ENCODE assay signal across 13 cellular contexts in the genomic region with DNA sequence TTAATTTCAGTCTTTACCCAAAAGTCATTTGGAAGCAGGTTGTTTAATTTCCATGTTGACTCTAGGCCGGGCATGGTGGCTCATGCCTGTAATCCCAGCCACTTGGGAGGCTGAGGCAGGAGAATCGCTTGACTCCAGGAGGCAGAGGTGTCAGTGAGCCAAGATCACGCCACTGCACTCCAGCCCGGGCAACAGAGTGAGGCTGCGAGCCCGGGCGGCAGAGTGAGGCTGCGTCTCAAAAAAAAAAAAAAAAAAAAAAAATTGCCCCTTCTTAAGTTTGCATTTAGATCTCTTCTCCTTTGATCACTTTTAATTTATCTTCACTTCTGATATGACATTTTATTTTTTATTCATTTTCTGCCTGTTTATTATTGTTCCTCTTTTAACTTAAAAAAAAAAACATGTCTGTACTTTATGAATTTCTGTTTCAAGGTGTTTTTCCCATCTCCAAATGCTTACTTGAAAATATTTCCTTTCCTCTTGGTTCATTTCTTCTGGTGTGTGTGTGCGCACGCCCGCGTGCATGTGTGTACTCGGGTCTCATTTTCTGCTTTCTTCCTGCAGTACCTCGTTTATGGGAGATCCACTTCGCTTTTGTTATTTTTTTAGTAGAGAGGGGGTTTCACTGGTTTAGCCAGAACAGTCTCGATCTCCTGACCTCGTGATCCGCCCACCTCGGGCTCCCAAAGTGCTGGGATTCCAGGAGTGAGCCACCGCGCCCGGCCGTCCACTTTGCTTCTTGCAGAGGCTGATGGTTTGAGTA. TPM values are rescaled to one million over a fixed set of nuclear protein-coding genes. Genes with fewer than 3 reads are reported as not detected.
DNase-seq lines count a peak whose midpoint lies in the region; ATAC-seq and TF ChIP-seq lines count a peak whose summit lies in the region.
"Not testable (repeated sequence)": the region's sequence is repeated elsewhere in the genome, so short reads cannot be mapped to it uniquely, and the experiment has no call there.
"Had no signal": no experiment of that assay in that cellular context is flagged by ENCODE, and none has a peak within 500 bp of the region (broad histone marks: within the 10 kb centered on the region; RNA-seq: fewer than 3 reads in every experiment).

No MANE protein-coding gene starts in this region.

- TF ChIP-seq CTCF in CD14-positive monocyte (IDR thresholded peaks at IDR 0.05) (peak; percentile 33), transverse colon (IDR thresholded peaks at IDR 0.05) (peak in 2 of 5 experiments; percentile 10 to 25)
- TF ChIP-seq CTCF in IMR-90 (conservative IDR thresholded peaks at IDR 0.05; ENCODE audit: low read depth, low read length); lung (IDR thresholded peaks at IDR 0.05; ENCODE audit: control extremely low read depth, extremely low read depth): not testable (repeated sequence)

- not testable (repeated sequence) for H2BK15ac ChIP-seq in IMR-90 (ENCODE audit: low read depth, low read length)

- H3K9me1 ChIP-seq in IMR-90 (ENCODE audit: insufficient read depth, low read length): not testable (repeated sequence)

- CTCF ChIA-PET in IMR-90 (lab: Yijun Ruan, JAX): interaction anchor here (0.6 to 1.3 kb wide), 3 partner anchors 11 to 127 kb away, joined by 3 to 4 read pairs (median 3); no protein-coding TSS in a partner anchor

- in situ Hi-C loops in IMR-90 (cut with MboI; ENCODE audit: low sequenced_read_pairs); transverse colon (cut with MboI; ENCODE audit: low pct_ligation_motif_present in 1 of 4, low pct_unique_long_range_greater_than_20kb in 1 of 4, low sequenced_read_pairs in 3 of 4): not testable (repeated sequence)

- H3K14ac ChIP-seq in IMR-90 (replicated peaks; ENCODE audit: low read depth, low read length): not testable (repeated sequence)

- H2BK5ac ChIP-seq in IMR-90 (ENCODE audit: low read depth, low read length, poor library complexity, severe bottlenecking): not testable (repeated sequence)

- POLR2A ChIA-PET in IMR-90 (lab: Charles Lee; ENCODE audit: unreplicated experiment); activated naive CD8-positive, alpha-beta T cell treated with anti-CD3 and anti-CD28 coated beads, Interleukin-2, amount 10 ng/mL, durations not matched to agents 7 days and 5 days (lab: Charles Lee): not testable (repeated sequence)

- DNase-seq in CD14-positive monocyte (ENCODE audit: low spot score); IMR-90; SK-N-MC (ENCODE audit: low read depth, low spot score): not testable (repeated sequence)
- peak; percentile 42 for DNase-seq in activated naive CD8-positive, alpha-beta T cell treated with anti-CD3 and anti-CD28 coated beads, Interleukin-2, amount 10 ng/mL, durations not matched to agents 7 days and 5 days
- DNase-seq in Right ventricle myocardium inferior (ENCODE audit: missing footprints) (peak; percentile 64), lung (ENCODE audit: low spot score) (peak; percentile 35), posterior vena cava (ENCODE audit: low spot score) (peak; percentile 85), transverse colon (peak; percentile 16)

- H4K5ac ChIP-seq in IMR-90 (ENCODE audit: low read depth, low read length): not testable (repeated sequence)

- not testable (repeated sequence) for H3K36me3 ChIP-seq in IMR-90 (ENCODE audit: control insufficient read depth, insufficient read depth, low read length); SK-N-MC (ENCODE audit: insufficient read depth, low read length); lung (ENCODE audit: control insufficient read depth in 2 of 2, insufficient read depth in 2 of 2, low read length in 2 of 2); transverse colon

- not testable (repeated sequence) for TF ChIP-seq RAD21 in IMR-90 (IDR thresholded peaks at IDR 0.05; ENCODE audit: low read length)

- not testable (repeated sequence) for H4K91ac ChIP-seq in IMR-90 (ENCODE audit: insufficient read depth, low read depth, low read length)

- H3K9me3 ChIP-seq in IMR-90 (ENCODE audit: control insufficient read depth, insufficient read depth, low read length); SK-N-MC (ENCODE audit: low read depth, low read length); lung (ENCODE audit: control insufficient read depth in 2 of 2, insufficient read depth in 1 of 2, low read length in 1 of 2); transverse colon: not testable (repeated sequence)

- H4K20me1 ChIP-seq in IMR-90 (ENCODE audit: insufficient read depth, low read length): not testable (repeated sequence)

- H3K4me1 Mint-ChIP-seq in CD14-positive monocyte; activated naive CD8-positive, alpha-beta T cell treated with anti-CD3 and anti-CD28 coated beads, Interleukin-2, amount 10 ng/mL, durations not matched to agents 7 days and 5 days: not testable (repeated sequence)

- H3K4ac ChIP-seq in IMR-90 (ENCODE audit: low read depth, low read length): not testable (repeated sequence)

- 82% methylated on average over 5 of the region's 23 CpGs; no CpG with 5 or more reads in 1 of the 2 experiments for WGBS in IMR-90 (ENCODE audit: extremely low coverage in 2 of 2, insufficient read length in 1 of 2), 2 experiments
- WGBS in lung, 2 donors: 45 to 52% methylated on average over 19 of the region's 23 CpGs
- WGBS in transverse colon (ENCODE audit: low coverage in 1 of 2), 2 donors: 31 to 40% methylated on average over 19 to 23 of the region's 23 CpGs

- not testable (repeated sequence) for H3K4me3 Mint-ChIP-seq in CD14-positive monocyte; activated naive CD8-positive, alpha-beta T cell treated with anti-CD3 and anti-CD28 coated beads, Interleukin-2, amount 10 ng/mL, durations not matched to agents 7 days and 5 days

- BruUV-seq in IMR-90 (replicated peaks; lab: Mats Ljungman, UMichigan): not testable (repeated sequence)

- H3K18ac ChIP-seq in IMR-90 (ENCODE audit: low read depth, low read length): not testable (repeated sequence)

- not testable (repeated sequence) for H2BK20ac ChIP-seq in IMR-90 (ENCODE audit: low read depth, low read length)

- H3K4me3 ChIP-seq in IMR-90 (ENCODE audit: insufficient read depth, low read depth, low read length); lung; transverse colon: not testable (repeated sequence)
- H3K4me3 ChIP-seq in SK-N-MC: peak overlapping the region; percentile 74

- not testable (repeated sequence) for H3K27ac Mint-ChIP-seq in CD14-positive monocyte; activated naive CD8-positive, alpha-beta T cell treated with anti-CD3 and anti-CD28 coated beads, Interleukin-2, amount 10 ng/mL, durations not matched to agents 7 days and 5 days

- H3K4me1 ChIP-seq in IMR-90 (ENCODE audit: control insufficient read depth, insufficient read depth, low read length); lung (ENCODE audit: control insufficient read depth in 2 of 2, insufficient read depth in 2 of 2, low read length in 2 of 2); transverse colon: not testable (repeated sequence)

- not testable (repeated sequence) for H3K36me3 Mint-ChIP-seq in CD14-positive monocyte; activated naive CD8-positive, alpha-beta T cell treated with anti-CD3 and anti-CD28 coated beads, Interleukin-2, amount 10 ng/mL, durations not matched to agents 7 days and 5 days

- not testable (repeated sequence) for H2BK120ac ChIP-seq in IMR-90 (ENCODE audit: low read depth, low read length)

- H3K27me3 ChIP-seq in IMR-90 (ENCODE audit: control insufficient read depth, insufficient read depth, low read length); lung (ENCODE audit: control insufficient read depth, insufficient read depth): not testable (repeated sequence)
- H3K27me3 ChIP-seq in transverse colon: peaks cover 27% of the 10 kb centered on the region

- not testable (repeated sequence) for H4K8ac ChIP-seq in IMR-90 (ENCODE audit: low read depth in 2 of 2, low read length in 2 of 2)

- intact Hi-C loops in CD14-positive monocyte (cut with micrococcal nuclease); IMR-90 (cut with micrococcal nuclease); Right ventricle myocardium inferior (cut with DNase I); posterior vena cava (cut with DNase I); transverse colon (cut with DNase I; ENCODE audit: low total_unique reads): not testable (repeated sequence)

- not testable (repeated sequence) for ATAC-seq in IMR-90 (ENCODE audit: low read depth); activated naive CD8-positive, alpha-beta T cell treated with anti-CD3 and anti-CD28 coated beads, Interleukin-2, amount 10 ng/mL, durations not matched to agents 7 days and 5 days (ENCODE audit: low read depth); Right ventricle myocardium inferior; lung (ENCODE audit: insufficient read depth, low FRiP score)

- not testable (repeated sequence) for H2AK9ac ChIP-seq in IMR-90 (replicated peaks; ENCODE audit: low read depth, low read length, poor library complexity)

- not testable (repeated sequence) for H2AFZ ChIP-seq in IMR-90 (replicated peaks; ENCODE audit: low read length, poor library complexity)

- not testable (repeated sequence) for TF ChIP-seq POLR2A in IMR-90 (IDR thresholded peaks at IDR 0.05; ENCODE audit: low read depth, low read length); transverse colon (IDR thresholded peaks at IDR 0.05)

- H3K4me2 ChIP-seq in IMR-90 (ENCODE audit: low read depth, low read length): peak overlapping the region; percentile 90

- not testable (repeated sequence) for H3K27me3 Mint-ChIP-seq in CD14-positive monocyte (ENCODE audit: low read depth in 3 of 3); activated naive CD8-positive, alpha-beta T cell treated with anti-CD3 and anti-CD28 coated beads, Interleukin-2, amount 10 ng/mL, durations not matched to agents 7 days and 5 days

- dilution Hi-C loops in IMR-90 (cut with HindIII; ENCODE audit: low sequenced_read_pairs, unreplicated experiment): not testable (repeated sequence)

- H3K9me3 Mint-ChIP-seq in CD14-positive monocyte; activated naive CD8-positive, alpha-beta T cell treated with anti-CD3 and anti-CD28 coated beads, Interleukin-2, amount 10 ng/mL, durations not matched to agents 7 days and 5 days: not testable (repeated sequence)

- not testable (repeated sequence) for H3K79me1 ChIP-seq in IMR-90 (ENCODE audit: low read depth in 1 of 2, low read length in 2 of 2)

- not testable (repeated sequence) for H3K23ac ChIP-seq in IMR-90 (ENCODE audit: low read depth, low read length)

- not testable (repeated sequence) for H3K56ac ChIP-seq in IMR-90 (ENCODE audit: extremely low read depth, insufficient read depth, low read length)

- not testable (repeated sequence) for H3K27ac ChIP-seq in IMR-90 (ENCODE audit: insufficient read depth, low read length); SK-N-MC; lung (ENCODE audit: low read depth in 1 of 2, low read length in 1 of 2); transverse colon

- not testable (repeated sequence) for H3K9ac ChIP-seq in IMR-90 (ENCODE audit: low read depth, low read length); SK-N-MC (ENCODE audit: insufficient read length)

- not testable (repeated sequence) for TF ChIP-seq EP300 in transverse colon (IDR thresholded peaks at IDR 0.05; ENCODE audit: low read depth)

- H2AK5ac ChIP-seq in IMR-90 (ENCODE audit: low read depth, low read length): not testable (repeated sequence)

RNA-seq across cellular contexts. Expression of a gene that starts 26.3 kb away (rescaled TPM):
- polyA plus RNA-seq in CD14-positive monocyte: not detected
- not detected in 2 replicates for total RNA-seq in IMR-90 (2012; rRNA removed)
- polyA plus RNA-seq in IMR-90 (2012; rRNA removed): not detected in 2 replicates
- polyA plus RNA-seq in IMR-90 (2012; cell fraction: cytosol; rRNA removed): not detected in 2 replicates
- polyA plus RNA-seq in IMR-90 (2012; cell fraction: nucleus; rRNA removed; ENCODE audit: low replicate concordance): not detected in 2 replicates
- total RNA-seq in activated naive CD8-positive, alpha-beta T cell treated with anti-CD3 and anti-CD28 coated beads, Interleukin-2, amount 10 ng/mL, durations not matched to agents 7 days and 5 days: not detected
- total RNA-seq in Right ventricle myocardium inferior: not detected
- total RNA-seq in lung: under 1 TPM in 1 of 2 donors, not detected in 1; 0.46 TPM
- under 1 TPM in 1 of 2 donors, not detected in 1; 0.18 TPM for polyA plus RNA-seq in lung
- total RNA-seq in posterior vena cava: not detected
- not detected for total RNA-seq in transverse colon
- total RNA-seq: activated CD4-positive, alpha-beta T cell treated with anti-CD3 and anti-CD28 coated beads for 36 hours; ascending aorta; Caco-2; fibroblast of villous mesenchyme; kidney epithelial cell had no signal
